9 cellular contexts compared by ENCODE assay signal in the genomic region with DNA sequence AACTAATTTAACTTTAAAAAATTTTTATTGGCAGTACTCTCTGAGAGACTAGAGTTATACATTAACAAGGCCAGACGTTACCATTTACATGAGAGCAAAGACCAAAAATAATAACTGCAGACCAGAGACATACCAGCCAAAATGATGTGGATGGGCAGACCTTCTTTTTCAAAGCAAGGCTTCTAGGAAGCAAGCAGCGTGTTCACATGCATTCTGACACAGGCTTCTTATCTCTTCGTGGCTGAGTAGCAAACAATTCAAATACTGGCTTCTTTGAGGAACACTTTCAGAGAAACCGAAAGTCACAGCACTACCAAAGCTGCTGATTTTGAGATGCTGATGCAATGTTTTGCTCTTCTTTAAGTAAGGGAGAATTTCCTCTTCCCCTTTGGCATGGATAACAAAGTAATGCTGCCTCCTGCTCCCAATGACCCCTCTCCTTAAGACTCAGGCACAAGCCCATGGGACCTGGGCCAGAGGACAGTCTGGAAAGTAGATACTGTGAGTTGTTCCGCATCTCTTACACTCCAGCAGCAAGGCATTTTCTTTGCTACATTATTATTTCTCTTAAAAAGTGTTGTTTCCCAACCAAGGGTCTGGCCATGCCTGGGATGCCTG.
A peak's percentile ranks its signal among the peaks of the same experiment; 100 is the strongest.
DNase-seq lines count a peak whose midpoint lies in the region; ATAC-seq and TF ChIP-seq lines count a peak whose summit lies in the region.
"Had no signal": no experiment of that assay in that cellular context is flagged by ENCODE, and none has a peak within 500 bp of the region (broad histone marks: within the 10 kb centered on the region; RNA-seq: fewer than 3 reads in every experiment).

No MANE protein-coding gene starts in this region.

- H3K9me3 Mint-ChIP-seq in Caco-2 (ENCODE audit: unreplicated experiment): no peaks in the 10 kb centered on the region

- POLR2A ChIA-PET in Caco-2 (lab: Charles Lee): no interaction called here

- H3K27ac Mint-ChIP-seq in Caco-2 (ENCODE audit: unreplicated experiment): peak overlapping the region; percentile 93

- peak overlapping the region; percentile 51 for H3K4me3 Mint-ChIP-seq in Caco-2 (ENCODE audit: unreplicated experiment)

- intact Hi-C loops in Caco-2 (cut with micrococcal nuclease; ENCODE audit: unreplicated experiment) (loop anchor here (1.0 to 2.0 kb wide), 5 partner anchors 36 to 395 kb away; partner anchors contain the start of gene FN1), adrenal gland (cut with DNase I) (loop anchor here in 1 of 2 donors (10.0 kb wide), 1 partner anchor 127 kb away; no protein-coding TSS in a partner anchor)

- BruUV-seq in Caco-2 (replicated peaks; lab: Mats Ljungman, UMichigan): TSS peak; percentile 46

- H3K27ac ChIP-seq in adrenal gland (no peak overlapping the region), Peyer's patch (peak overlapping the region in 2 of 4 donors; percentile 41 to 50)

- TF ChIP-seq CTCF in Caco-2 (IDR thresholded peaks at IDR 0.05; ENCODE audit: insufficient read depth in 1 of 2, low read depth in 1 of 2, low read length in 1 of 2, severe bottlenecking in 1 of 2, unreplicated experiment in 1 of 2): no peak
- TF ChIP-seq CTCF in adrenal gland (IDR thresholded peaks at IDR 0.05): no peak
- no peak for TF ChIP-seq CTCF in Peyer's patch (IDR thresholded peaks at IDR 0.05)

- H3K27me3 ChIP-seq in Caco-2 (replicated peaks; ENCODE audit: control insufficient read depth, insufficient read depth, low read length): no peaks in the 10 kb centered on the region
- H3K27me3 ChIP-seq in adrenal gland: no peaks in the 10 kb centered on the region
- H3K27me3 ChIP-seq in Peyer's patch: no peaks in the 10 kb centered on the region

- H3K27me3 Mint-ChIP-seq in Caco-2 (ENCODE audit: insufficient read depth, unreplicated experiment): no peaks in the 10 kb centered on the region

- H3K4me3 ChIP-seq in Caco-2 (ENCODE audit: low read depth, low read length): no peak overlapping the region
- H3K4me3 ChIP-seq in adrenal gland: no peak overlapping the region
- H3K4me3 ChIP-seq in Peyer's patch: no peak overlapping the region

- 47 to 57% (median 55%) methylated on average over 5 of the region's 5 CpGs for WGBS in adrenal gland, 4 donors

- peaks cover 6% of the 10 kb centered on the region for H3K36me3 Mint-ChIP-seq in Caco-2 (ENCODE audit: insufficient read depth, unreplicated experiment)

- peak; percentile 63 to 67 for DNase-seq in Caco-2
- peak in 4 of 7 donors; percentile 15 to 66 (median 40) for DNase-seq in adrenal gland
- DNase-seq in medulla oblongata (ENCODE audit: extremely low spot score): peak; percentile 55
- no peak for DNase-seq in HK-2 (ENCODE audit: unreplicated experiment)
- DNase-seq in hypothalamus (lab: John Stamatoyannopoulos, UW): no peak
- no peak for DNase-seq in Peyer's patch
- no peak for DNase-seq in NK-92 treated with Interleukin-12 subunit alpha and Interleukin-12 subunit beta, amount 100 ng/mL, for 24 hours (lab: John Stamatoyannopoulos, UW)
- DNase-seq: EL had no signal

- H3K36me3 ChIP-seq in Caco-2 (ENCODE audit: control insufficient read depth, insufficient read depth, low read length) (no peaks in the 10 kb centered on the region), adrenal gland (replicated peaks in 1 of 2) (no peaks in the 10 kb centered on the region), Peyer's patch (no peaks in the 10 kb centered on the region)

- no peak for TF ChIP-seq POLR2A in adrenal gland (IDR thresholded peaks at IDR 0.05)
- TF ChIP-seq POLR2A in Peyer's patch (IDR thresholded peaks at IDR 0.05): no peak

- no peaks in the 10 kb centered on the region; the same call in 1 of the 2 replicates for H3K9me3 ChIP-seq in Caco-2
- H3K9me3 ChIP-seq in adrenal gland (replicated peaks in 1 of 3): no peaks in the 10 kb centered on the region
- no peaks in the 10 kb centered on the region for H3K9me3 ChIP-seq in Peyer's patch

- peak; percentile 88 for ATAC-seq in HG02840 (IDR thresholded peaks at IDR 0.05; ENCODE audit: low FRiP score, unreplicated experiment)

- peaks cover 34% of the 10 kb centered on the region for H3K4me1 Mint-ChIP-seq in Caco-2 (ENCODE audit: low read depth, unreplicated experiment)

- CTCF ChIA-PET in Caco-2 (lab: Charles Lee): no interaction called here

- peaks cover 71% of the 10 kb centered on the region for H3K4me1 ChIP-seq in Caco-2
- H3K4me1 ChIP-seq in adrenal gland (replicated peaks in 1 of 2): peaks cover 9 to 12% of the 10 kb centered on the region in 2 donors
- H3K4me1 ChIP-seq in Peyer's patch: peaks cover 0 to 8% (median 0%) of the 10 kb centered on the region in 4 donors

Comparison
In these comparisons a context has a peak if more than half of its experiments do, and no peak if none do; other contexts are left out.
1. DNase-seq: peak in Caco-2 (2 of 2), adrenal gland (4 of 7) and medulla oblongata (single experiment); none in HK-2 (single experiment), hypothalamus (0 of 51), Peyer's patch (0 of 3) and NK-92 treated with Interleukin-12 subunit alpha and Interleukin-12 subunit beta, amount 100 ng/mL, for 24 hours (single experiment).